18 cellular contexts compared by ENCODE assay signal in the genomic region with DNA sequence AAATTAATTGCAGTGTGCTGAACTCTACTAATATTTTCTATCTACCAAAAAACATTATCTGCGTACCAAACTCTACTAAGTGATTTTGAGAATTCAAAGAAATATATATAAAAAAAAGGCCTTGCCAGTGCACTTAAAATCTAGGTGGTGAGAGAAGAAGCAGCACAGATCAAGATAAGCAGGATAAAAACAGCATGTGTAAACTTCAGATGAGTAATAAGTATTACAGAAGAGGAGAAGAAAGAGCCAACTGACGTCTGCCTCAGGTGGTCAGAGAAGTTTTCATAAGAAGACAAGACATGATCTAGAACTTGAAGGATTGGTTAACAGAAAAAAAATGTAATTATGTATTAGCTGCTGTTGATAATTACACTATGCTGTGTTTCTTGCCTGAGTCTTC.
DNase-seq lines count a peak whose midpoint lies in the region; TF ChIP-seq lines count a peak whose summit lies in the region.
"Had no signal": no experiment of that assay in that cellular context is flagged by ENCODE, and none has a peak within 500 bp of the region (broad histone marks: within the 10 kb centered on the region; RNA-seq: fewer than 3 reads in every experiment).

No MANE protein-coding gene starts in this region.

- in situ Hi-C loops in G401 (cut with HindIII; ENCODE audit: low sequenced_read_pairs): no loop called here
- in situ Hi-C loops in HAP-1 (cut with MboI; ENCODE audit: low sequenced_read_pairs): no loop called here

- no peak for TF ChIP-seq POLR2A in NB4 (IDR thresholded peaks at IDR 0.05; ENCODE audit: extremely low read depth, insufficient read length)

- DNase-seq in ELR (ENCODE audit: low read depth): peak; percentile 5
- DNase-seq in NB4 (ENCODE audit: low read depth): peak; percentile 37
- DNase-seq in choroid plexus epithelial cell (ENCODE audit: low read depth): peak; percentile 76
- DNase-seq in iris pigment epithelial cell (ENCODE audit: low read depth): peak; percentile 81
- no peak for DNase-seq in G401 (ENCODE audit: low spot score)
- DNase-seq in NCI-H82 (lab: John Stamatoyannopoulos, UW): no peak
- DNase-seq in dorsolateral prefrontal cortex: no peak
- no peak for DNase-seq in HAP-1 (ENCODE audit: low spot score in 2 of 2)
- DNase-seq: Caco-2; CD4-positive, alpha-beta T cell; H7; NCI-H1417; NCI-H187 treated with DMSO at 0.1 percent for 48 hours; NCI-H2227 treated with DMSO at 0.1 percent for 48 hours; NCI-H510A treated with DMSO at 0.1 percent for 48 hours; RPMI8226; SHP77 treated with DMSO at 0.1 percent for 48 hours; SK-N-SH had no signal

- H3K4me1 ChIP-seq in HAP-1: no peaks in the 10 kb centered on the region
- H3K4me1 ChIP-seq: Caco-2 had no signal

- H3K27me3 ChIP-seq in dorsolateral prefrontal cortex (no peaks in the 10 kb centered on the region), HAP-1 (ENCODE audit: low read depth) (no peaks in the 10 kb centered on the region)

- H3K4me3 ChIP-seq in NB4 (ENCODE audit: low read depth, low read length) (no peak overlapping the region), choroid plexus epithelial cell (ENCODE audit: low read depth, low read length) (no peak overlapping the region), dorsolateral prefrontal cortex (no peak overlapping the region), HAP-1 (no peak overlapping the region)

- TF ChIP-seq CTCF in NB4 (IDR thresholded peaks at IDR 0.05; ENCODE audit: low read depth, low read length): no peak
- TF ChIP-seq CTCF in choroid plexus epithelial cell (conservative IDR thresholded peaks at IDR 0.05; ENCODE audit: low read depth, low read length): no peak
- no peak for TF ChIP-seq CTCF in dorsolateral prefrontal cortex (IDR thresholded peaks at IDR 0.05 in 54 of 56, conservative IDR thresholded peaks at IDR 0.05 in 2 of 56; ENCODE audit: low read depth in 1 of 56, partially characterized antibody in 56 of 56)

- no peaks in the 10 kb centered on the region; the same call in 1 of the 2 replicates for H3K9me3 ChIP-seq in HAP-1

- no peaks in the 10 kb centered on the region for H3K36me3 ChIP-seq in HAP-1 (replicated peaks)

- no peak overlapping the region for H3K27ac ChIP-seq in dorsolateral prefrontal cortex

- intact Hi-C loops in dorsolateral prefrontal cortex (cut with DNase I): no loop called here

Comparison
In these comparisons a context has a peak if more than half of its experiments do, and no peak if none do; other contexts are left out.
1. DNase-seq: peak in ELR (single experiment), NB4 (single experiment), choroid plexus epithelial cell (single experiment) and iris pigment epithelial cell (single experiment); none in G401 (single experiment), NCI-H82 (single experiment), dorsolateral prefrontal cortex (0 of 10) and HAP-1 (0 of 2).